Comparison of ENCODE assay signal across 8 cellular contexts in genomic region chr10:93352638-93353383, GRCh38.
DNase-seq lines count a peak whose midpoint lies in the region; ATAC-seq, FAIRE-seq and TF ChIP-seq lines count a peak whose summit lies in the region.

No MANE protein-coding gene starts in this region.

- TF ChIP-seq CTCF in Panc1 (IDR thresholded peaks at IDR 0.05) (peak; percentile 72), epithelial cell of proximal tubule (conservative IDR thresholded peaks at IDR 0.05; ENCODE audit: low read depth, low read length) (peak; percentile 63), pancreas (IDR thresholded peaks at IDR 0.05) (peak; percentile 49 to 74 (median 66))

- DNase-seq in Ammon's horn (ENCODE audit: low spot score) (peak; percentile 16), GM19239 (ENCODE audit: insufficient read length, low spot score) (no peak), Panc1 (ENCODE audit: low read depth, low spot score) (no peak), epithelial cell of proximal tubule (ENCODE audit: low read depth) (no peak), pancreas (no peak)
- no peak for DNase-seq in activated effector memory CD4-positive, alpha-beta T cell treated with anti-CD3 and anti-CD28 coated beads, Interleukin-2, amount 50 U/mL, for 16 hours

- peaks cover 92% of the 10 kb centered on the region for H3K36me3 ChIP-seq in Panc1 (ENCODE audit: control insufficient read depth, insufficient read depth, low read length)
- no peaks in the 10 kb centered on the region for H3K36me3 ChIP-seq in pancreas

- ATAC-seq in Panc1 (no peak), pancreas (peak in 2 of 4 donors; percentile 38 to 49), HG03025 (IDR thresholded peaks at IDR 0.05; ENCODE audit: low FRiP score, unreplicated experiment) (no peak), HG02840 (IDR thresholded peaks at IDR 0.05; ENCODE audit: low FRiP score, unreplicated experiment) (no peak)

- CTCF ChIA-PET in Panc1 (lab: Charles Lee) = interaction anchor here (1.4 kb wide), 1 partner anchor 23 kb away, joined by 4 read pairs; no protein-coding TSS in a partner anchor

- no peak overlapping the region for H3K4me3 ChIP-seq in Panc1 (ENCODE audit: low read depth in 2 of 2, low read length in 2 of 2)
- H3K4me3 ChIP-seq in epithelial cell of proximal tubule (ENCODE audit: low read depth, low read length) = no peak overlapping the region
- no peak overlapping the region for H3K4me3 ChIP-seq in pancreas

- H3K27me3 ChIP-seq in Panc1 (ENCODE audit: control insufficient read depth, insufficient read depth, low read length) = no peaks in the 10 kb centered on the region
- peaks cover 0 to 4% (median 0%) of the 10 kb centered on the region in 4 donors for H3K27me3 ChIP-seq in pancreas

- POLR2A ChIA-PET in Panc1 (lab: Charles Lee) = no interaction called here

- WGBS in pancreas, 2 donors = 47 to 51% methylated on average over 6 of the region's 6 CpGs

- no peaks in the 10 kb centered on the region for H3K9me3 ChIP-seq in Panc1 (ENCODE audit: control insufficient read depth, insufficient read depth, low read depth, low read length)
- H3K9me3 ChIP-seq in pancreas = no peaks in the 10 kb centered on the region

- H3K4me1 ChIP-seq in Panc1 (ENCODE audit: control insufficient read depth, insufficient read depth, low read length) (no peaks in the 10 kb centered on the region), pancreas (no peaks in the 10 kb centered on the region)

- BruUV-seq in Panc1 (replicated peaks; lab: Mats Ljungman, UMichigan) = no TSS peak

- in situ Hi-C loops in Panc1 (cut with HindIII; ENCODE audit: low pct_unique_long_range_greater_than_20kb, low sequenced_read_pairs) = no loop called here

- intact Hi-C loops in Panc1 (cut with micrococcal nuclease; ENCODE audit: unreplicated experiment) (no loop called here), pancreas (cut with DNase I) (loop anchor here in 1 of 3 donors (10.0 kb wide), 1 partner anchor 268 kb away; no protein-coding TSS in a partner anchor)

- FAIRE-seq in GM19239 (lab: Jason Lieb, UNC) = peak; percentile 82
- peak; percentile 69 for FAIRE-seq in pancreas (lab: Jason Lieb, UNC)

- H3K27ac ChIP-seq in Panc1 (ENCODE audit: low read length) (no peak overlapping the region), pancreas (no peak overlapping the region)
